In genomic region chr1:200369706-200370105, GRCh38 we compare ENCODE assay signal across 1 cellular context.
TF ChIP-seq lines count a peak whose summit lies in the region.

No MANE protein-coding gene starts in this region.

TF ChIP-seq in IMR-90, 13 proteins besides CTCF, POLR2A, EP300 and RAD21:
- TF ChIP-seq NFE2L2 (IDR thresholded peaks at IDR 0.05; ENCODE audit: low read depth, low read length) (no peak), ELK1 (IDR thresholded peaks at IDR 0.05; ENCODE audit: borderline replicate concordance, low read depth, low read length) (no peak), CHD1 (IDR thresholded peaks at IDR 0.05; ENCODE audit: low read depth, low read length) (no peak), RCOR1 (IDR thresholded peaks at IDR 0.05; ENCODE audit: insufficient replicate concordance, low read length) (no peak), RFX5 (IDR thresholded peaks at IDR 0.05; ENCODE audit: low read depth, low read length) (no peak), MAFK (IDR thresholded peaks at IDR 0.05; ENCODE audit: low read depth, low read length) (no peak), BHLHE40 (IDR thresholded peaks at IDR 0.05; ENCODE audit: low read depth, low read length) (no peak), SMC3 (IDR thresholded peaks at IDR 0.05; ENCODE audit: low read depth, low read length) (no peak), MAZ (IDR thresholded peaks at IDR 0.05; ENCODE audit: borderline replicate concordance, low read depth, low read length) (no peak), CEBPB (IDR thresholded peaks at IDR 0.05; ENCODE audit: low read depth, low read length) (no peak), FOS (IDR thresholded peaks at IDR 0.05; ENCODE audit: low read depth, low read length) (no peak), MXI1 (IDR thresholded peaks at IDR 0.05; ENCODE audit: borderline replicate concordance, low read depth, low read length) (no peak), USF2 (IDR thresholded peaks at IDR 0.05; ENCODE audit: low read depth, low read length) (no peak)
TF ChIP-seq in IMR-90: peak in this region for 0.
